1 cellular context compared by ENCODE assay signal in the genomic region with DNA sequence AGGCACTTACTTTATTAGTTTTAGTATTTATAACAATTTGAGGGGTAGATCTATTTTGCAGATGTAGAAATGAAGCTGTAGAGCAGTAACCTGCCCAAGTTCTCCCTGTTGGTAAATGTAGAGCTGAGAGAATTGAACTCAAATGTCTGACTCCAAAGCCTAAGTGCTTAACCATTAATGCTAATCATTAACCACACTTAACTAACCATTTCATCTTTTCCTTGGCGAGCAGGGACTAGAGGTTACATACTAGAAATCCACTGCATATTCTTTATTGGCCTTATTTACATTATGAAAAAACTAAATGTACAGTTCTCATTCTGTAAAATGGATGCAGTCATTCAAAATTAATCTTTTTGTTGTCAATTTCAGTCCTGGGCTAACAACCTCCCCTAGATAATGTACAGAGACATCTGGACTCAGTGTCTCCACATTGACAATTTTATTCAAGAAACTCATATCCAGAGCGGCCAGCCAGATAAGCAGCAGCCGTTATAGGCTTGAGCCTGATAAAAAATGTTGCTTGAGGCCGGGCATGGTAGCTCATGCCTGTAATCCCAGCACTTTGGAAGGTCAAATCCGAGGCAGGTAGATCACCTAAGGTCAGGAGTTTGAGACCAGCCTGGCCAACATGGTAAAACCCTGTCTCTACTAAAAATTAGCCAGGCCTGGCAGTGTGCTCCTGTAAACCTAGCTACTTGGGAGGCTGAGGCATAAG.
A peak's percentile ranks its signal among the peaks of the same experiment; 100 is the strongest.
TF ChIP-seq lines count a peak whose summit lies in the region.

No MANE protein-coding gene starts in this region.

TF ChIP-seq in HepG2, 621 proteins besides CTCF, POLR2A, EP300 and RAD21 (continued from another document):
- TF ChIP-seq PAXIP1 (CRISPR knock-in tag; conservative IDR thresholded peaks at IDR 0.05) (peak; percentile 58), ZMYM4 (CRISPR knock-in tag; IDR thresholded peaks at IDR 0.05) (peak; percentile 23; the same call in 1 of the 2 replicates)
- TF ChIP-seq, protein P1, sequence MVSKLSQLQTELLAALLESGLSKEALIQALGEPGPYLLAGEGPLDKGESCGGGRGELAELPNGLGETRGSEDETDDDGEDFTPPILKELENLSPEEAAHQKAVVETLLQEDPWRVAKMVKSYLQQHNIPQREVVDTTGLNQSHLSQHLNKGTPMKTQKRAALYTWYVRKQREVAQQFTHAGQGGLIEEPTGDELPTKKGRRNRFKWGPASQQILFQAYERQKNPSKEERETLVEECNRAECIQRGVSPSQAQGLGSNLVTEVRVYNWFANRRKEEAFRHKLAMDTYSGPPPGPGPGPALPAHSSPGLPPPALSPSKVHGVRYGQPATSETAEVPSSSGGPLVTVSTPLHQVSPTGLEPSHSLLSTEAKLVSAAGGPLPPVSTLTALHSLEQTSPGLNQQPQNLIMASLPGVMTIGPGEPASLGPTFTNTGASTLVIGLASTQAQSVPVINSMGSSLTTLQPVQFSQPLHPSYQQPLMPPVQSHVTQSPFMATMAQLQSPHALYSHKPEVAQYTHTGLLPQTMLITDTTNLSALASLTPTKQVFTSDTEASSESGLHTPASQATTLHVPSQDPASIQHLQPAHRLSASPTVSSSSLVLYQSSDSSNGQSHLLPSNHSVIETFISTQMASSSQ (IDR thresholded peaks at IDR 0.05; ENCODE audit: low read depth): peak; percentile 89
- TF ChIP-seq, protein P1 (CRISPR knock-in tag; IDR thresholded peaks at IDR 0.05; ENCODE audit: borderline replicate concordance): peak; percentile 67; the same call in 1 of the 2 replicates
